Comparison of ENCODE assay signal across 13 cellular contexts in the genomic region with DNA sequence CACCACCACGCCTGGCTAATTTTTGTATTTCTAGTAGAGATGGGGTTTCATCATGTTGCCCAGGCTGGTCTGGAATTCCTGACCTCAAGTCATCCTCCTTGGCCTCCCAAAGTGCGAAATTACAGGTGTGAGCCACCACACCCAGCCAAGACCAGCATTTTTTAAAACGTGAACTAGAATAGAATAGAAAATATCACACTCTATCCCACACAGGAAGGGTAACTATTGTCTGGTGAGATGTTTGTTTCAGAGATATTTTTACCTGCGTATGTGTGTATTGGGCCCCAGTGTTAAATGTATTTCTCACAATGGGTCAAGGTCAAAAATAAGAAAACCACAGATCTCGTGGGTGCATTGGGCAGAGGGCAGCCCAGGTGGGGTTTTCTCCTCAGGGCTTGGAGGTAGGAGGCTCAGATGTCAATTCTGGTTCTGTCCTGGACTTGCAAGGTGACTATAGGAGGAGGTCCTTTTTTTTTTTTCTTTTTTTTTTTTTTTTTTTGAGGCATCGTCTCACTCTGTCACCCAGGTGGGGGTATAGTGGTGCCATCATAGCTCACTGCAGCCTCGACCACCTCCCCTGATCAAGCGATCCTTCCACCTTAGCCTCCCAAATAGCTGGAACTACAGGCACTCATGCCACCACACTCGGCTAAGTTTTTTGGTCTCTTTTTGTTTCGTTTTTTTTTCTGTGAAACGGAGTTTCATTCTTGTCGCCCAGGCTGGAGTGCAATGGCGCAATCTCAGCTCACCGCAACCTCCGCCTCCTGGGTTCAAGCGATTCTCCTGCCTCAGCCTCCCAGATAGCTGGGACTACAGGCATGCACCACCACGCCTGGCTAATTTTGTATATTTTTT. TPM values are rescaled to one million over a fixed set of nuclear protein-coding genes. Genes with fewer than 3 reads are reported as not detected.
DNase-seq lines count a peak whose midpoint lies in the region; ATAC-seq and TF ChIP-seq lines count a peak whose summit lies in the region.
"Had no signal": no experiment of that assay in that cellular context is flagged by ENCODE, and none has a peak within 500 bp of the region (broad histone marks: within the 10 kb centered on the region; RNA-seq: fewer than 3 reads in every experiment).

No MANE protein-coding gene starts in this region.

- H3K27ac ChIP-seq in gastrocnemius medialis = peak overlapping the region; percentile 89 to 98 (median 96)
- H3K27ac ChIP-seq: parathyroid adenoma had no signal

- TF ChIP-seq CTCF in gastrocnemius medialis (IDR thresholded peaks at IDR 0.05 in 4 of 5, conservative IDR thresholded peaks at IDR 0.05 in 1 of 5) = no peak

- no peaks in the 10 kb centered on the region for H3K9me3 ChIP-seq in gastrocnemius medialis

- in situ Hi-C loops in gastrocnemius medialis (cut with MboI; ENCODE audit: low sequenced_read_pairs in 4 of 4) = no loop called here

- H3K4me1 ChIP-seq in gastrocnemius medialis = peaks cover 61 to 64% of the 10 kb centered on the region in 2 donors
- H3K4me1 ChIP-seq: parathyroid adenoma had no signal

- H3K4me3 ChIP-seq in gastrocnemius medialis = no peak overlapping the region

- intact Hi-C loops in gastrocnemius medialis (cut with DNase I; ENCODE audit: low total_unique reads) = loop anchor here (2.0 to 5.0 kb wide), 2 partner anchors 19 to 57 kb away; a partner anchor contains a TSS

- H3K36me3 ChIP-seq in gastrocnemius medialis = no peaks in the 10 kb centered on the region

- ATAC-seq in GM18907 (IDR thresholded peaks at IDR 0.05; ENCODE audit: unreplicated experiment) = peak; percentile 39
- peak; percentile 35 for ATAC-seq in GM21825 (IDR thresholded peaks at IDR 0.05; ENCODE audit: unreplicated experiment)
- peak; percentile 34 for ATAC-seq in HG03575 (IDR thresholded peaks at IDR 0.05; ENCODE audit: extremely low read depth, insufficient number of reproducible peaks, low FRiP score, unreplicated experiment)
- no peak for ATAC-seq in gastrocnemius medialis

- no peak for TF ChIP-seq POLR2A in gastrocnemius medialis (IDR thresholded peaks at IDR 0.05)

- no peaks in the 10 kb centered on the region for H3K27me3 ChIP-seq in gastrocnemius medialis

- DNase-seq in gastrocnemius medialis (no peak), dermis blood vessel endothelial cell (no peak), epidermal melanocyte (ENCODE audit: insufficient read length, low spot score) (no peak)
- DNase-seq in activated T-cell treated with anti-CD3 and anti-CD28 coated beads, Interleukin-2, amount 50 U/mL, for 48 hours = no peak
- DNase-seq: DMS79, HCEC 1CT, islet precursor cell had no signal

RNA-seq across cellular contexts. Expression of a gene that starts 19.0 kb away (rescaled TPM):
- total RNA-seq in gastrocnemius medialis (10 to 100 TPM; 32.7 to 62.0 (median 43.5) TPM), dermis blood vessel endothelial cell (2.5 and 4.4 TPM in 2 replicates)

RNA-seq across cellular contexts. Expression of a gene that starts 50.6 kb away (rescaled TPM):
- total RNA-seq in gastrocnemius medialis = not detected
- total RNA-seq in dermis blood vessel endothelial cell = not detected in 2 replicates
- total RNA-seq: epithelial cell of proximal tubule, M059J had no signal

Comparison
In these comparisons a context has a peak if more than half of its experiments do, and no peak if none do; other contexts are left out.
1. ATAC-seq: peak in GM18907 (single experiment), GM21825 (single experiment) and HG03575 (single experiment); none in gastrocnemius medialis (0 of 2).